ENCODE assay signal across 22 cellular contexts in the genomic region with DNA sequence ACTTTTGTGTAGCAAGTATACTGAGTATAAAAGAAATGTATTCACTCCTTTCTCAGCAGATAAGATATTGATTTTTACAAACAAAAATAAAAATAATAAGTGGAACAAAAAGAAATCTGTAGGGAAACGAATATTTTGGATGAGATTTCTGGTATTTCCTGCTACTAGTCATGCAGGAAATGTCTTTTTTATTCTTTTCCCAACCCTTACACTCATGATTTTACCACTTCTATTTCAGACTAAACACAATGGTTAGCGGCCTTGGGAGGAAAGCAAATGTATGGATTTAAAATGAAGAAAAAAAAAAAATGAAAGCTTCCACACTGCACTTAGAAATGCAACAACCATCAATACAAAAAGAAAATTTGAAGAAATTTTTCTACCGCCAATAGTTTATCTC.
"Had no signal": no experiment of that assay in that cellular context is flagged by ENCODE, and none has a peak within 500 bp of the region (broad histone marks: within the 10 kb centered on the region; RNA-seq: fewer than 3 reads in every experiment).

No MANE protein-coding gene starts in this region.

- ATAC-seq: effector memory CD8-positive, alpha-beta T cell; heart right ventricle; naive thymus-derived CD4-positive, alpha-beta T cell; stimulated activated naive B cell treated with anti-CD40 and anti-IgM and Interleukin-4, amounts not matched to agents 10 μg/mL and 1 μg/mL and 100 μg/mL, for 72 hours had no signal

- H3K36me3 ChIP-seq: esophagus squamous epithelium, heart right ventricle, neutrophil, right atrium auricular region, sigmoid colon, stomach, thoracic aorta, transverse colon had no signal

- FAIRE-seq: islet of Langerhans had no signal

- H3K4me3 Mint-ChIP-seq: effector memory CD8-positive, alpha-beta T cell; naive thymus-derived CD4-positive, alpha-beta T cell; stimulated activated naive B cell treated with anti-CD40 and anti-IgM and Interleukin-4, amounts not matched to agents 10 μg/mL and 1 μg/mL and 100 μg/mL, for 72 hours had no signal

- H3K27me3 ChIP-seq: esophagus squamous epithelium, heart right ventricle, neutrophil, right atrium auricular region, sigmoid colon, stomach, transverse colon had no signal

- H3K27ac ChIP-seq: esophagus squamous epithelium, neutrophil, right atrium auricular region, sigmoid colon, skin epidermis, stomach, thoracic aorta, transverse colon had no signal

- H3K4me1 ChIP-seq: esophagus squamous epithelium, right atrium auricular region, sigmoid colon, stomach, transverse colon had no signal

- DNase-seq: cortex of kidney; effector memory CD8-positive, alpha-beta T cell; esophagus squamous epithelium; foreskin melanocyte; heart right ventricle; hypothalamus; kidney glomerular epithelial cell; mammary epithelial cell; naive thymus-derived CD4-positive, alpha-beta T cell; posterior cingulate gyrus; sigmoid colon; stimulated activated CD4-positive, alpha-beta T cell treated with anti-CD3 and anti-CD28 coated beads, Interleukin-2, amount 100 ng/mL, for 24 hours; stimulated activated CD4-positive, alpha-beta T cell treated with anti-CD3 and anti-CD28 coated beads, Interleukin-4, amount 100 ng/mL, for 4 hours; stimulated activated naive B cell treated with anti-CD40 and anti-IgM and Interleukin-4, amounts not matched to agents 10 μg/mL and 1 μg/mL and 100 μg/mL, for 72 hours; stomach; substantia nigra; transverse colon had no signal

- H3K4me1 Mint-ChIP-seq: naive thymus-derived CD4-positive, alpha-beta T cell had no signal

- H3K27me3 Mint-ChIP-seq: effector memory CD8-positive, alpha-beta T cell; naive thymus-derived CD4-positive, alpha-beta T cell; stimulated activated naive B cell treated with anti-CD40 and anti-IgM and Interleukin-4, amounts not matched to agents 10 μg/mL and 1 μg/mL and 100 μg/mL, for 72 hours had no signal

- H3K9me3 ChIP-seq: esophagus squamous epithelium, heart right ventricle, neutrophil, right atrium auricular region, sigmoid colon, stomach, thoracic aorta, transverse colon had no signal

- H3K36me3 Mint-ChIP-seq: naive thymus-derived CD4-positive, alpha-beta T cell; stimulated activated naive B cell treated with anti-CD40 and anti-IgM and Interleukin-4, amounts not matched to agents 10 μg/mL and 1 μg/mL and 100 μg/mL, for 72 hours had no signal

- H3K27ac Mint-ChIP-seq: effector memory CD8-positive, alpha-beta T cell; naive thymus-derived CD4-positive, alpha-beta T cell; stimulated activated naive B cell treated with anti-CD40 and anti-IgM and Interleukin-4, amounts not matched to agents 10 μg/mL and 1 μg/mL and 100 μg/mL, for 72 hours had no signal

- H3K4me3 ChIP-seq: esophagus squamous epithelium, heart right ventricle, right atrium auricular region, sigmoid colon, skin epidermis, stomach, thoracic aorta, transverse colon had no signal
